Comparison of ENCODE assay signal across 1 cellular context in the genomic region with DNA sequence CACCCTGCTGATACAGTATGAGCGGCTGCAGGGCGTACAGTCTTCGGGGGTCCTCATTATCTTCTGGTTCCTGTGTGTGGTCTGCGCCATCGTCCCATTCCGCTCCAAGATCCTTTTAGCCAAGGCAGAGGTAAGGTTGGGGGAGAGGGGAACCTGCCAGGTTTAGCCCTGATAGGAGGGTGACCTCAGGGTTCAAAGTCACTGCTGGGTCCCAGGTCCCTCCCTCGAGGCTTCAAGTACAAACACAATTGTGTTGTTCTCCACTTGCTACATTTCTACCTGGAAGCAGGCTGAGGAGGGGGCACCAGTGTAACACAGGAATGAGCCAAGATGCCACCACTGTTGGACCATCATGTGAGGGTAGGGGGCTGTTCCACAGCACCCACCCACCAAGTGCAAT.
TF ChIP-seq lines count a peak whose summit lies in the region.

No MANE protein-coding gene starts in this region.

TF ChIP-seq in H1, 55 proteins besides CTCF, POLR2A, EP300 and RAD21:
- TF ChIP-seq, protein P1, sequence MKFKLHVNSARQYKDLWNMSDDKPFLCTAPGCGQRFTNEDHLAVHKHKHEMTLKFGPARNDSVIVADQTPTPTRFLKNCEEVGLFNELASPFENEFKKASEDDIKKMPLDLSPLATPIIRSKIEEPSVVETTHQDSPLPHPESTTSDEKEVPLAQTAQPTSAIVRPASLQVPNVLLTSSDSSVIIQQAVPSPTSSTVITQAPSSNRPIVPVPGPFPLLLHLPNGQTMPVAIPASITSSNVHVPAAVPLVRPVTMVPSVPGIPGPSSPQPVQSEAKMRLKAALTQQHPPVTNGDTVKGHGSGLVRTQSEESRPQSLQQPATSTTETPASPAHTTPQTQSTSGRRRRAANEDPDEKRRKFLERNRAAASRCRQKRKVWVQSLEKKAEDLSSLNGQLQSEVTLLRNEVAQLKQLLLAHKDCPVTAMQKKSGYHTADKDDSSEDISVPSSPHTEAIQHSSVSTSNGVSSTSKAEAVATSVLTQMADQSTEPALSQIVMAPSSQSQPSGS (IDR thresholded peaks at IDR 0.05; ENCODE audit: low read length) = no peak
- TF ChIP-seq SUZ12 (IDR thresholded peaks at IDR 0.05; ENCODE audit: low read length) (no peak), TAF7 (optimal IDR thresholded peaks at IDR 0.05; ENCODE audit: borderline replicate concordance, low read depth, low read length) (no peak), CHD2 (IDR thresholded peaks at IDR 0.05; ENCODE audit: low read length) (no peak), YY1 (IDR thresholded peaks at IDR 0.05; ENCODE audit: low read depth, low read length) (no peak), TCF12 (IDR thresholded peaks at IDR 0.05; ENCODE audit: low read depth, low read length) (no peak), EGR1 (IDR thresholded peaks at IDR 0.05; ENCODE audit: borderline replicate concordance, low read depth, low read length) (no peak), NANOG (IDR thresholded peaks at IDR 0.05; ENCODE audit: insufficient read depth, low read depth, low read length, poor library complexity, severe bottlenecking) (no peak), TAF1 (IDR thresholded peaks at IDR 0.05; ENCODE audit: low read depth, low read length) (no peak), CBX5 (IDR thresholded peaks at IDR 0.05; ENCODE audit: low read depth, low read length) (no peak), KDM5A (IDR thresholded peaks at IDR 0.05; ENCODE audit: low read length) (no peak), PHF8 (conservative IDR thresholded peaks at IDR 0.05; ENCODE audit: low read depth, low read length) (no peak), CTBP2 (IDR thresholded peaks at IDR 0.05; ENCODE audit: borderline replicate concordance, insufficient read depth, insufficient read length, low read length) (no peak), BACH1 (IDR thresholded peaks at IDR 0.05; ENCODE audit: low read length) (no peak)
- TF ChIP-seq, protein P2, sequence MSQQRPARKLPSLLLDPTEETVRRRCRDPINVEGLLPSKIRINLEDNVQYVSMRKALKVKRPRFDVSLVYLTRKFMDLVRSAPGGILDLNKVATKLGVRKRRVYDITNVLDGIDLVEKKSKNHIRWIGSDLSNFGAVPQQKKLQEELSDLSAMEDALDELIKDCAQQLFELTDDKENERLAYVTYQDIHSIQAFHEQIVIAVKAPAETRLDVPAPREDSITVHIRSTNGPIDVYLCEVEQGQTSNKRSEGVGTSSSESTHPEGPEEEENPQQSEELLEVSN (IDR thresholded peaks at IDR 0.05) = no peak
- TF ChIP-seq, protein P3, sequence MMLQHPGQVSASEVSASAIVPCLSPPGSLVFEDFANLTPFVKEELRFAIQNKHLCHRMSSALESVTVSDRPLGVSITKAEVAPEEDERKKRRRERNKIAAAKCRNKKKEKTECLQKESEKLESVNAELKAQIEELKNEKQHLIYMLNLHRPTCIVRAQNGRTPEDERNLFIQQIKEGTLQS (IDR thresholded peaks at IDR 0.05; ENCODE audit: insufficient read depth, low read depth, low read length) = no peak
- TF ChIP-seq, protein P4, sequence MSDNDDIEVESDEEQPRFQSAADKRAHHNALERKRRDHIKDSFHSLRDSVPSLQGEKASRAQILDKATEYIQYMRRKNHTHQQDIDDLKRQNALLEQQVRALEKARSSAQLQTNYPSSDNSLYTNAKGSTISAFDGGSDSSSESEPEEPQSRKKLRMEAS (IDR thresholded peaks at IDR 0.05) = no peak
TF ChIP-seq in H1: peak in this region for 0.
